1 cellular context compared by ENCODE assay signal in the genomic region with DNA sequence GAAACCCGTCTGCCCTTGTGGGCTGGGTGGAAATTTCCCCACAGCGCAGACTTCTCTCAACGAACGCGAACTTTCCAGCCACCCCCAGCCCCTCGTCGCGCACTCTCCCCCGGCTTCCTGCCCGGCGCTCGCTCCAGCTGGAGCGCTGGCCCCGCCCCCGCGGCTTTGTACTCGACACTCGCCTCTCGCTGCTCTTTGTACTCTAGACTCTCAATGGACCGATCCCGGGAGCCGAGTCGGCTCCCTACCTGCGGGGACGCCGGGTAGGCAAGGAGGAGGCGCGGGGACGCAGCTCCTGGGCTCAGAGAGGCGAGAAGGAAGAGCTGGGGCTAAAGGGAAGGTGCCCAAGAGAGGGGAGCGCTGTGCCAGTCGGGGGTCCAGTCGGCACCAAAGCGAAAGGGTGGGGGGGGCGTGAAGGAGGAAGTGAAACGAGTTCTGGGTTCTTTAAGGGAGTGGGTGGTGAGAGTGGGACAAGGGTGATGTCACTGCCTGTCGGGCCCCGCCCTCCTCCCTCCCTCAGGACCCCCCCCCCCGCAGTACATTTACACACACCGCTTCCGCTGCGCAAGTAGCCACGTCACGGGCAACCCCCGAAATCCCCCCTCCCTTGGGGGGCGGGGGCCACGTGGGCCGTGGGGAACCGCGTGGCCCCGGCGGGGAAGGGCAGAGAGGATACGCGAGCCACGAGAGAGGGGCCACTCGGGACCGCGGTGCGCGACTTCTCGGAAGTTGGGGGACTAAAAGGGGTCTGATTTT.
TF ChIP-seq lines count a peak whose summit lies in the region.

No MANE protein-coding gene starts in this region.

TF ChIP-seq in HepG2, 621 proteins besides CTCF, POLR2A, EP300 and RAD21 (continued from another document and continues in another):
- TF ChIP-seq, protein P1, sequence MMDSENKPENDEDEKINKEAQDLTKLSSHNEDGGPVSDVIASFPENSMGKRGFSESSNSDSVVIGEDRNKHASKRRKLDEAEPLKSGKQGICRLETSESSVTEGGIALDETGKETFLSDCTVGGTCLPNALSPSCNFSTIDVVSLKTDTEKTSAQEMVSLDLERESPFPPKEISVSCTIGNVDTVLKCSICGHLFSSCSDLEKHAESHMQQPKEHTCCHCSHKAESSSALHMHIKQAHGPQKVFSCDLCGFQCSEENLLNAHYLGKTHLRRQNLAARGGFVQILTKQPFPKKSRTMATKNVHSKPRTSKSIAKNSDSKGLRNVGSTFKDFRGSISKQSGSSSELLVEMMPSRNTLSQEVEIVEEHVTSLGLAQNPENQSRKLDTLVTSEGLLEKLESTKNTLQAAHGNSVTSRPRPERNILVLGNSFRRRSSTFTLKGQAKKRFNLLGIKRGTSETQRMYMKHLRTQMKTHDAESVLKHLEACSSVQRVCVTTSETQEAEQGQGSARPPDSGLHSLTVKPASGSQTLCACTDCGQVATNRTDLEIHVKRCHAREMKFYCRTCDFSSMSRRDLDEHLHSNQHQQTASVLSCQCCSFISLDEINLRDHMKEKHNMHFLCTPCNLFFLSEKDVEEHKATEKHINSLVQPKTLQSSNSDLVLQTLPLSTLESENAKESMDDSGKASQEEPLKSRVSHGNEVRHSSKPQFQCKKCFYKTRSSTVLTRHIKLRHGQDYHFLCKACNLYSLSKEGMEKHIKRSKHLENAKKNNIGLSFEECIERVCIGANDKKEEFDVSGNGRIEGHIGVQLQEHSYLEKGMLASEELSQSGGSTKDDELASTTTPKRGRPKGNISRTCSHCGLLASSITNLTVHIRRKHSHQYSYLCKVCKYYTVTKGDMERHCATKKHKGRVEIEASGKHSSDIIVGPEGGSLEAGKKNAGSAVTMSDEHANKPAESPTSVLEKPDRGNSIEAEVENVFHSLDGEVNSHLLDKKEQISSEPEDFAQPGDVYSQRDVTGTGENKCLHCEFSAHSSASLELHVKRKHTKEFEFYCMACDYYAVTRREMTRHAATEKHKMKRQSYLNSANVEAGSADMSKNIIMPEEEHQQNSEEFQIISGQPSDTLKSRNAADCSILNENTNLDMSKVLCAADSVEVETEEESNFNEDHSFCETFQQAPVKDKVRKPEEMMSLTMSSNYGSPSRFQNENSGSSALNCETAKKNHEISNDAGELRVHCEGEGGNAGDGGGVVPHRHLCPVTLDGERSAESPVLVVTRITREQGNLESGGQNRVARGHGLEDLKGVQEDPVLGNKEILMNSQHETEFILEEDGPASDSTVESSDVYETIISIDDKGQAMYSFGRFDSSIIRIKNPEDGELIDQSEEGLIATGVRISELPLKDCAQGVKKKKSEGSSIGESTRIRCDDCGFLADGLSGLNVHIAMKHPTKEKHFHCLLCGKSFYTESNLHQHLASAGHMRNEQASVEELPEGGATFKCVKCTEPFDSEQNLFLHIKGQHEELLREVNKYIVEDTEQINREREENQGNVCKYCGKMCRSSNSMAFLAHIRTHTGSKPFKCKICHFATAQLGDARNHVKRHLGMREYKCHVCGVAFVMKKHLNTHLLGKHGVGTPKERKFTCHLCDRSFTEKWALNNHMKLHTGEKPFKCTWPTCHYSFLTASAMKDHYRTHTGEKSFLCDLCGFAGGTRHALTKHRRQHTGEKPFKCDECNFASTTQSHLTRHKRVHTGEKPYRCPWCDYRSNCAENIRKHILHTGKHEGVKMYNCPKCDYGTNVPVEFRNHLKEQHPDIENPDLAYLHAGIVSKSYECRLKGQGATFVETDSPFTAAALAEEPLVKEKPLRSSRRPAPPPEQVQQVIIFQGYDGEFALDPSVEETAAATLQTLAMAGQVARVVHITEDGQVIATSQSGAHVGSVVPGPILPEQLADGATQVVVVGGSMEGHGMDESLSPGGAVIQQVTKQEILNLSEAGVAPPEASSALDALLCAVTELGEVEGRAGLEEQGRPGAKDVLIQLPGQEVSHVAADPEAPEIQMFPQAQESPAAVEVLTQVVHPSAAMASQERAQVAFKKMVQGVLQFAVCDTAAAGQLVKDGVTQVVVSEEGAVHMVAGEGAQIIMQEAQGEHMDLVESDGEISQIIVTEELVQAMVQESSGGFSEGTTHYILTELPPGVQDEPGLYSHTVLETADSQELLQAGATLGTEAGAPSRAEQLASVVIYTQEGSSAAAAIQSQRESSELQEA (CRISPR knock-in tag; IDR thresholded peaks at IDR 0.05; ENCODE audit: not compliant biosample characterization) = peak; percentile 55
- TF ChIP-seq ZFP62 (CRISPR knock-in tag; IDR thresholded peaks at IDR 0.05) (no peak), ZNF274 (CRISPR knock-in tag; IDR thresholded peaks at IDR 0.05) (peak; percentile 85; the same call in 1 of the 2 replicates), ZBTB3 (CRISPR knock-in tag; IDR thresholded peaks at IDR 0.05; ENCODE audit: borderline replicate concordance, low read depth) (no peak), LCORL (IDR thresholded peaks at IDR 0.05) (no peak), LCORL (CRISPR knock-in tag; IDR thresholded peaks at IDR 0.05) (peak; percentile 19; the same call in 1 of the 2 replicates), U2AF1 (optimal IDR thresholded peaks at IDR 0.05; ENCODE audit: low read depth, low read length) (peak; percentile 81), SATB2 (CRISPR knock-in tag; IDR thresholded peaks at IDR 0.05) (no peak), KDM6A (CRISPR knock-in tag; IDR thresholded peaks at IDR 0.05; ENCODE audit: low read depth) (no peak), PAF1 (CRISPR knock-in tag; IDR thresholded peaks at IDR 0.05) (no peak), MAZ (IDR thresholded peaks at IDR 0.05; ENCODE audit: borderline replicate concordance, low read depth, low read length) (peak; percentile 52), MAZ (CRISPR knock-in tag; IDR thresholded peaks at IDR 0.05; ENCODE audit: low read depth) (peak; percentile 73), KDM5B (CRISPR knock-in tag; IDR thresholded peaks at IDR 0.05; ENCODE audit: borderline replicate concordance) (peak; percentile 2; the same call in 1 of the 2 replicates), MATR3 (CRISPR knock-in tag; IDR thresholded peaks at IDR 0.05) (no peak), POLR2G (IDR thresholded peaks at IDR 0.05; ENCODE audit: low read depth, low read length) (peak; percentile 83), RARG (CRISPR knock-in tag; IDR thresholded peaks at IDR 0.05; ENCODE audit: low read depth) (no peak; the same call in 1 of the 2 replicates), ZNF251 (CRISPR knock-in tag; IDR thresholded peaks at IDR 0.05) (no peak), ZNF20 (CRISPR knock-in tag; IDR thresholded peaks at IDR 0.05) (no peak), YY1 (IDR thresholded peaks at IDR 0.05; ENCODE audit: insufficient read depth, insufficient replicate concordance, low read depth, low read length) (no peak), TAF15 (IDR thresholded peaks at IDR 0.05; ENCODE audit: low read depth, low read length, poor library complexity, severe bottlenecking) (peak; percentile 67), NFRKB (IDR thresholded peaks at IDR 0.05) (no peak), MTA1 (CRISPR knock-in tag; IDR thresholded peaks at IDR 0.05; ENCODE audit: borderline replicate concordance) (no peak; the same call in 1 of the 2 replicates), ZSCAN12 (CRISPR knock-in tag; IDR thresholded peaks at IDR 0.05) (peak; percentile 66; the same call in 1 of the 2 replicates), ZNF441 (CRISPR knock-in tag; IDR thresholded peaks at IDR 0.05; ENCODE audit: borderline replicate concordance) (no peak), ZIK1 (CRISPR knock-in tag; IDR thresholded peaks at IDR 0.05; ENCODE audit: borderline replicate concordance, low read depth) (no peak), ZNF570 (CRISPR knock-in tag; IDR thresholded peaks at IDR 0.05; ENCODE audit: borderline replicate concordance) (no peak), NFE2L2 (IDR thresholded peaks at IDR 0.05; ENCODE audit: low read length) (no peak), MEIS2 (CRISPR knock-in tag; IDR thresholded peaks at IDR 0.05) (peak; percentile 18; the same call in 1 of the 2 replicates)
- TF ChIP-seq, protein P2, sequence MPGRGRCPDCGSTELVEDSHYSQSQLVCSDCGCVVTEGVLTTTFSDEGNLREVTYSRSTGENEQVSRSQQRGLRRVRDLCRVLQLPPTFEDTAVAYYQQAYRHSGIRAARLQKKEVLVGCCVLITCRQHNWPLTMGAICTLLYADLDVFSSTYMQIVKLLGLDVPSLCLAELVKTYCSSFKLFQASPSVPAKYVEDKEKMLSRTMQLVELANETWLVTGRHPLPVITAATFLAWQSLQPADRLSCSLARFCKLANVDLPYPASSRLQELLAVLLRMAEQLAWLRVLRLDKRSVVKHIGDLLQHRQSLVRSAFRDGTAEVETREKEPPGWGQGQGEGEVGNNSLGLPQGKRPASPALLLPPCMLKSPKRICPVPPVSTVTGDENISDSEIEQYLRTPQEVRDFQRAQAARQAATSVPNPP (CRISPR knock-in tag; IDR thresholded peaks at IDR 0.05) = no peak
- TF ChIP-seq, protein P3, sequence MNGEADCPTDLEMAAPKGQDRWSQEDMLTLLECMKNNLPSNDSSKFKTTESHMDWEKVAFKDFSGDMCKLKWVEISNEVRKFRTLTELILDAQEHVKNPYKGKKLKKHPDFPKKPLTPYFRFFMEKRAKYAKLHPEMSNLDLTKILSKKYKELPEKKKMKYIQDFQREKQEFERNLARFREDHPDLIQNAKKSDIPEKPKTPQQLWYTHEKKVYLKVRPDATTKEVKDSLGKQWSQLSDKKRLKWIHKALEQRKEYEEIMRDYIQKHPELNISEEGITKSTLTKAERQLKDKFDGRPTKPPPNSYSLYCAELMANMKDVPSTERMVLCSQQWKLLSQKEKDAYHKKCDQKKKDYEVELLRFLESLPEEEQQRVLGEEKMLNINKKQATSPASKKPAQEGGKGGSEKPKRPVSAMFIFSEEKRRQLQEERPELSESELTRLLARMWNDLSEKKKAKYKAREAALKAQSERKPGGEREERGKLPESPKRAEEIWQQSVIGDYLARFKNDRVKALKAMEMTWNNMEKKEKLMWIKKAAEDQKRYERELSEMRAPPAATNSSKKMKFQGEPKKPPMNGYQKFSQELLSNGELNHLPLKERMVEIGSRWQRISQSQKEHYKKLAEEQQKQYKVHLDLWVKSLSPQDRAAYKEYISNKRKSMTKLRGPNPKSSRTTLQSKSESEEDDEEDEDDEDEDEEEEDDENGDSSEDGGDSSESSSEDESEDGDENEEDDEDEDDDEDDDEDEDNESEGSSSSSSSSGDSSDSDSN (CRISPR knock-in tag; IDR thresholded peaks at IDR 0.05) = peak; percentile 76
- TF ChIP-seq, protein P4, sequence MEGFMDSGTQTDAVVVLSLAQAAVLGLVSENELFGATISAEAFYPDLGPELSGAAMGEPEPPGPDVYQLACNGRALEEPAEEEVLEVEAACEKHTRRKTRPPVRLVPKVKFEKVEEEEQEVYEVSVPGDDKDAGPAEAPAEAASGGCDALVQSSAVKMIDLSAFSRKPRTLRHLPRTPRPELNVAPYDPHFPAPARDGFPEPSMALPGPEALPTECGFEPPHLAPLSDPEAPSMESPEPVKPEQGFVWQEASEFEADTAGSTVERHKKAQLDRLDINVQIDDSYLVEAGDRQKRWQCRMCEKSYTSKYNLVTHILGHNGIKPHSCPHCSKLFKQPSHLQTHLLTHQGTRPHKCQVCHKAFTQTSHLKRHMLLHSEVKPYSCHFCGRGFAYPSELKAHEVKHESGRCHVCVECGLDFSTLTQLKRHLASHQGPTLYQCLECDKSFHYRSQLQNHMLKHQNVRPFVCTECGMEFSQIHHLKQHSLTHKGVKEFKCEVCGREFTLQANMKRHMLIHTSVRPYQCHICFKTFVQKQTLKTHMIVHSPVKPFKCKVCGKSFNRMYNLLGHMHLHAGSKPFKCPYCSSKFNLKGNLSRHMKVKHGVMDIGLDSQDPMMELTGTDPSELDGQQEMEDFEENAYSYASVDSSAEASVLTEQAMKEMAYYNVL (CRISPR knock-in tag; IDR thresholded peaks at IDR 0.05; ENCODE audit: borderline replicate concordance) = no peak
- TF ChIP-seq, protein P5, sequence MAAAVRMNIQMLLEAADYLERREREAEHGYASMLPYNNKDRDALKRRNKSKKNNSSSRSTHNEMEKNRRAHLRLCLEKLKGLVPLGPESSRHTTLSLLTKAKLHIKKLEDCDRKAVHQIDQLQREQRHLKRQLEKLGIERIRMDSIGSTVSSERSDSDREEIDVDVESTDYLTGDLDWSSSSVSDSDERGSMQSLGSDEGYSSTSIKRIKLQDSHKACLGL (CRISPR knock-in tag; IDR thresholded peaks at IDR 0.05) = peak; percentile 22; the same call in 1 of the 2 replicates
- TF ChIP-seq, protein P6, sequence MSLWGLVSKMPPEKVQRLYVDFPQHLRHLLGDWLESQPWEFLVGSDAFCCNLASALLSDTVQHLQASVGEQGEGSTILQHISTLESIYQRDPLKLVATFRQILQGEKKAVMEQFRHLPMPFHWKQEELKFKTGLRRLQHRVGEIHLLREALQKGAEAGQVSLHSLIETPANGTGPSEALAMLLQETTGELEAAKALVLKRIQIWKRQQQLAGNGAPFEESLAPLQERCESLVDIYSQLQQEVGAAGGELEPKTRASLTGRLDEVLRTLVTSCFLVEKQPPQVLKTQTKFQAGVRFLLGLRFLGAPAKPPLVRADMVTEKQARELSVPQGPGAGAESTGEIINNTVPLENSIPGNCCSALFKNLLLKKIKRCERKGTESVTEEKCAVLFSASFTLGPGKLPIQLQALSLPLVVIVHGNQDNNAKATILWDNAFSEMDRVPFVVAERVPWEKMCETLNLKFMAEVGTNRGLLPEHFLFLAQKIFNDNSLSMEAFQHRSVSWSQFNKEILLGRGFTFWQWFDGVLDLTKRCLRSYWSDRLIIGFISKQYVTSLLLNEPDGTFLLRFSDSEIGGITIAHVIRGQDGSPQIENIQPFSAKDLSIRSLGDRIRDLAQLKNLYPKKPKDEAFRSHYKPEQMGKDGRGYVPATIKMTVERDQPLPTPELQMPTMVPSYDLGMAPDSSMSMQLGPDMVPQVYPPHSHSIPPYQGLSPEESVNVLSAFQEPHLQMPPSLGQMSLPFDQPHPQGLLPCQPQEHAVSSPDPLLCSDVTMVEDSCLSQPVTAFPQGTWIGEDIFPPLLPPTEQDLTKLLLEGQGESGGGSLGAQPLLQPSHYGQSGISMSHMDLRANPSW (CRISPR knock-in tag; IDR thresholded peaks at IDR 0.05; ENCODE audit: borderline replicate concordance) = no peak
- TF ChIP-seq, protein P7, sequence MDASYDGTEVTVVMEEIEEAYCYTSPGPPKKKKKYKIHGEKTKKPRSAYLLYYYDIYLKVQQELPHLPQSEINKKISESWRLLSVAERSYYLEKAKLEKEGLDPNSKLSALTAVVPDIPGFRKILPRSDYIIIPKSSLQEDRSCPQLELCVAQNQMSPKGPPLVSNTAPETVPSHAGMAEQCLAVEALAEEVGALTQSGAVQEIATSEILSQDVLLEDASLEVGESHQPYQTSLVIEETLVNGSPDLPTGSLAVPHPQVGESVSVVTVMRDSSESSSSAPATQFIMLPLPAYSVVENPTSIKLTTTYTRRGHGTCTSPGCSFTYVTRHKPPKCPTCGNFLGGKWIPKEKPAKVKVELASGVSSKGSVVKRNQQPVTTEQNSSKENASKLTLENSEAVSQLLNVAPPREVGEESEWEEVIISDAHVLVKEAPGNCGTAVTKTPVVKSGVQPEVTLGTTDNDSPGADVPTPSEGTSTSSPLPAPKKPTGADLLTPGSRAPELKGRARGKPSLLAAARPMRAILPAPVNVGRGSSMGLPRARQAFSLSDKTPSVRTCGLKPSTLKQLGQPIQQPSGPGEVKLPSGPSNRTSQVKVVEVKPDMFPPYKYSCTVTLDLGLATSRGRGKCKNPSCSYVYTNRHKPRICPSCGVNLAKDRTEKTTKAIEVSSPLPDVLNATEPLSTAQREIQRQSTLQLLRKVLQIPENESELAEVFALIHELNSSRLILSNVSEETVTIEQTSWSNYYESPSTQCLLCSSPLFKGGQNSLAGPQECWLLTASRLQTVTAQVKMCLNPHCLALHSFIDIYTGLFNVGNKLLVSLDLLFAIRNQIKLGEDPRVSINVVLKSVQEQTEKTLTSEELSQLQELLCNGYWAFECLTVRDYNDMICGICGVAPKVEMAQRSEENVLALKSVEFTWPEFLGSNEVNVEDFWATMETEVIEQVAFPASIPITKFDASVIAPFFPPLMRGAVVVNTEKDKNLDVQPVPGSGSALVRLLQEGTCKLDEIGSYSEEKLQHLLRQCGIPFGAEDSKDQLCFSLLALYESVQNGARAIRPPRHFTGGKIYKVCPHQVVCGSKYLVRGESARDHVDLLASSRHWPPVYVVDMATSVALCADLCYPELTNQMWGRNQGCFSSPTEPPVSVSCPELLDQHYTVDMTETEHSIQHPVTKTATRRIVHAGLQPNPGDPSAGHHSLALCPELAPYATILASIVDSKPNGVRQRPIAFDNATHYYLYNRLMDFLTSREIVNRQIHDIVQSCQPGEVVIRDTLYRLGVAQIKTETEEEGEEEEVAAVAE (CRISPR knock-in tag; IDR thresholded peaks at IDR 0.05; ENCODE audit: borderline replicate concordance) = no peak
